1 cellular context compared by ENCODE assay signal in the genomic region with DNA sequence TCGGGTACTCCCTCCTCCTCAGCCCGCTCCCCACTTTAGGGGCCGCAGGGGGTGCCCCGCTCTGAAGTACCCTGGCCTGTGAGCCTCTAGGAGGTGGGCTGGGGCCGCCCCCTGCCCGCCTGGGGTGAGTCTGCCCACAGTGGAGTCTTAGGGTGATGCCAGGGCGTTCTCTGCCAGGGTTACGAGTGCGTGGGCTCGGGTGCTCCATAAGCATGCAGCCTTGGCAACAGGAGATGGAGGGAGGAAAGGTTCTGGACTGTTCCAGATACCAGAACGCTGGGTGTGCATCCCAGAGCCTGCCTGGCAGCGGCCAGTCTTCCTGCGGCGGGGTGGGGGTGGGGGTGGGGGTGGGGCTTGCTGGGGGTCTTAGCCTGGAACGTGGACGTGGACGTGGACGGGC.
TF ChIP-seq lines count a peak whose summit lies in the region.

No MANE protein-coding gene starts in this region.

TF ChIP-seq in SK-N-SH treated with all-trans-retinoic acid at 6 μM for 48 hours, 23 proteins besides CTCF, POLR2A, EP300 and RAD21 (continued from another document):
- TF ChIP-seq, protein P1, sequence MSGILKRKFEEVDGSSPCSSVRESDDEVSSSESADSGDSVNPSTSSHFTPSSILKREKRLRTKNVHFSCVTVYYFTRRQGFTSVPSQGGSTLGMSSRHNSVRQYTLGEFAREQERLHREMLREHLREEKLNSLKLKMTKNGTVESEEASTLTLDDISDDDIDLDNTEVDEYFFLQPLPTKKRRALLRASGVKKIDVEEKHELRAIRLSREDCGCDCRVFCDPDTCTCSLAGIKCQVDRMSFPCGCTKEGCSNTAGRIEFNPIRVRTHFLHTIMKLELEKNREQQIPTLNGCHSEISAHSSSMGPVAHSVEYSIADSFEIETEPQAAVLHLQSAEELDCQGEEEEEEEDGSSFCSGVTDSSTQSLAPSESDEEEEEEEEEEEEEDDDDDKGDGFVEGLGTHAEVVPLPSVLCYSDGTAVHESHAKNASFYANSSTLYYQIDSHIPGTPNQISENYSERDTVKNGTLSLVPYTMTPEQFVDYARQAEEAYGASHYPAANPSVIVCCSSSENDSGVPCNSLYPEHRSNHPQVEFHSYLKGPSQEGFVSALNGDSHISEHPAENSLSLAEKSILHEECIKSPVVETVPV (CRISPR knock-in tag; IDR thresholded peaks at IDR 0.05), result no peak
- TF ChIP-seq ZNF8 (CRISPR knock-in tag; IDR thresholded peaks at IDR 0.05), result no peak
- TF ChIP-seq PATZ1 (CRISPR knock-in tag; IDR thresholded peaks at IDR 0.05; ENCODE audit: borderline replicate concordance), result no peak
- TF ChIP-seq RARB (CRISPR knock-in tag; IDR thresholded peaks at IDR 0.05), result no peak
- TF ChIP-seq TCF4 (CRISPR knock-in tag; IDR thresholded peaks at IDR 0.05; ENCODE audit: borderline replicate concordance), result no peak
- no peak for TF ChIP-seq SNAI2 (CRISPR knock-in tag; IDR thresholded peaks at IDR 0.05)
- TF ChIP-seq GLIS3 (CRISPR knock-in tag; IDR thresholded peaks at IDR 0.05), result no peak
- TF ChIP-seq OSR1 (CRISPR knock-in tag; IDR thresholded peaks at IDR 0.05), result no peak
- TF ChIP-seq ZFP3 (CRISPR knock-in tag; IDR thresholded peaks at IDR 0.05), result no peak
- TF ChIP-seq BACH2 (CRISPR knock-in tag; IDR thresholded peaks at IDR 0.05; ENCODE audit: borderline replicate concordance), result no peak
- no peak for TF ChIP-seq TOX (CRISPR knock-in tag; IDR thresholded peaks at IDR 0.05; ENCODE audit: borderline replicate concordance)
- TF ChIP-seq ESRRG (CRISPR knock-in tag; IDR thresholded peaks at IDR 0.05), result no peak
- TF ChIP-seq ARNTL (CRISPR knock-in tag; IDR thresholded peaks at IDR 0.05; ENCODE audit: borderline replicate concordance, low read depth), result no peak
- TF ChIP-seq, protein P2, sequence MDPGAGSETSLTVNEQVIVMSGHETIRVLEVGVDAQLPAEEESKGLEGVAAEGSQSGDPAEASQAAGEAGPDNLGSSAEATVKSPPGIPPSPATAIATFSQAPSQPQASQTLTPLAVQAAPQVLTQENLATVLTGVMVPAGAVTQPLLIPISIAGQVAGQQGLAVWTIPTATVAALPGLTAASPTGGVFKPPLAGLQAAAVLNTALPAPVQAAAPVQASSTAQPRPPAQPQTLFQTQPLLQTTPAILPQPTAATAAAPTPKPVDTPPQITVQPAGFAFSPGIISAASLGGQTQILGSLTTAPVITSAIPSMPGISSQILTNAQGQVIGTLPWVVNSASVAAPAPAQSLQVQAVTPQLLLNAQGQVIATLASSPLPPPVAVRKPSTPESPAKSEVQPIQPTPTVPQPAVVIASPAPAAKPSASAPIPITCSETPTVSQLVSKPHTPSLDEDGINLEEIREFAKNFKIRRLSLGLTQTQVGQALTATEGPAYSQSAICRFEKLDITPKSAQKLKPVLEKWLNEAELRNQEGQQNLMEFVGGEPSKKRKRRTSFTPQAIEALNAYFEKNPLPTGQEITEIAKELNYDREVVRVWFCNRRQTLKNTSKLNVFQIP (CRISPR knock-in tag; IDR thresholded peaks at IDR 0.05; ENCODE audit: borderline replicate concordance, low read depth), result no peak
- TF ChIP-seq PPARA (CRISPR knock-in tag; IDR thresholded peaks at IDR 0.05; ENCODE audit: borderline replicate concordance), result no peak
- TF ChIP-seq ISL1 (CRISPR knock-in tag; IDR thresholded peaks at IDR 0.05), result no peak
- TF ChIP-seq ZNF70 (CRISPR knock-in tag; IDR thresholded peaks at IDR 0.05), result no peak
- no peak for TF ChIP-seq ZFP30 (CRISPR knock-in tag; IDR thresholded peaks at IDR 0.05)
